Comparison of ENCODE assay signal across 1 cellular context in genomic region chr3:34263014-34263714, GRCh38.
TF ChIP-seq lines count a peak whose summit lies in the region.

No MANE protein-coding gene starts in this region.

TF ChIP-seq in endothelial cell of umbilical vein, 7 proteins besides CTCF, POLR2A, EP300 and RAD21:
- TF ChIP-seq FOS (IDR thresholded peaks at IDR 0.05; ENCODE audit: borderline replicate concordance, insufficient read depth, low read length) (no peak), EZH2 (IDR thresholded peaks at IDR 0.05; ENCODE audit: borderline replicate concordance, low read depth, low read length, severe bottlenecking) (no peak), MYC (IDR thresholded peaks at IDR 0.05; ENCODE audit: low read depth, low read length) (no peak), GATA2 (IDR thresholded peaks at IDR 0.05; ENCODE audit: insufficient read depth, insufficient read length, low read depth, low read length) (no peak)
